ENCODE assay signal across 2 cellular contexts in the genomic region with DNA sequence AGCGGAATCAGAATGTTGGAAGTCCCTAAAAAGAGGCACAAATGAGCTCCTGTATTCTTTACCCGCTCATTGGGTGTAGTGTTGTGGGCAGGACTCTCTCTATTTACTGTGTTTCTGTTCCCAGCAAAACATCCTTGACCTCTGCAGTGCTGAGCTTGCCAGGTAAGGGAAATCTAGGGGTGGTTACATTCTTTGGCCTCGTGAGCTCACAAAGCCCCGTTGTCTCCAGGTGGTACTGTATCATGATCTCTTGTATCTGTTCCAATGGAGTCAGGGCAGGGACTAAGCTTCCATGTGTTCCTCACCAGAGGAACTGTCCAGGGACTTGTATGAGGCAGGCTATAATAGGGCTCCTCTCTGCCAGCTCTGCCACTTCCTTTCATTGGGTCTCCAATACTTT.
TF ChIP-seq lines count a peak whose summit lies in the region.

No MANE protein-coding gene starts in this region.

TF ChIP-seq in GM23338, 12 proteins besides CTCF, POLR2A, EP300 and RAD21 (continued from another document):
- TF ChIP-seq, protein P1, sequence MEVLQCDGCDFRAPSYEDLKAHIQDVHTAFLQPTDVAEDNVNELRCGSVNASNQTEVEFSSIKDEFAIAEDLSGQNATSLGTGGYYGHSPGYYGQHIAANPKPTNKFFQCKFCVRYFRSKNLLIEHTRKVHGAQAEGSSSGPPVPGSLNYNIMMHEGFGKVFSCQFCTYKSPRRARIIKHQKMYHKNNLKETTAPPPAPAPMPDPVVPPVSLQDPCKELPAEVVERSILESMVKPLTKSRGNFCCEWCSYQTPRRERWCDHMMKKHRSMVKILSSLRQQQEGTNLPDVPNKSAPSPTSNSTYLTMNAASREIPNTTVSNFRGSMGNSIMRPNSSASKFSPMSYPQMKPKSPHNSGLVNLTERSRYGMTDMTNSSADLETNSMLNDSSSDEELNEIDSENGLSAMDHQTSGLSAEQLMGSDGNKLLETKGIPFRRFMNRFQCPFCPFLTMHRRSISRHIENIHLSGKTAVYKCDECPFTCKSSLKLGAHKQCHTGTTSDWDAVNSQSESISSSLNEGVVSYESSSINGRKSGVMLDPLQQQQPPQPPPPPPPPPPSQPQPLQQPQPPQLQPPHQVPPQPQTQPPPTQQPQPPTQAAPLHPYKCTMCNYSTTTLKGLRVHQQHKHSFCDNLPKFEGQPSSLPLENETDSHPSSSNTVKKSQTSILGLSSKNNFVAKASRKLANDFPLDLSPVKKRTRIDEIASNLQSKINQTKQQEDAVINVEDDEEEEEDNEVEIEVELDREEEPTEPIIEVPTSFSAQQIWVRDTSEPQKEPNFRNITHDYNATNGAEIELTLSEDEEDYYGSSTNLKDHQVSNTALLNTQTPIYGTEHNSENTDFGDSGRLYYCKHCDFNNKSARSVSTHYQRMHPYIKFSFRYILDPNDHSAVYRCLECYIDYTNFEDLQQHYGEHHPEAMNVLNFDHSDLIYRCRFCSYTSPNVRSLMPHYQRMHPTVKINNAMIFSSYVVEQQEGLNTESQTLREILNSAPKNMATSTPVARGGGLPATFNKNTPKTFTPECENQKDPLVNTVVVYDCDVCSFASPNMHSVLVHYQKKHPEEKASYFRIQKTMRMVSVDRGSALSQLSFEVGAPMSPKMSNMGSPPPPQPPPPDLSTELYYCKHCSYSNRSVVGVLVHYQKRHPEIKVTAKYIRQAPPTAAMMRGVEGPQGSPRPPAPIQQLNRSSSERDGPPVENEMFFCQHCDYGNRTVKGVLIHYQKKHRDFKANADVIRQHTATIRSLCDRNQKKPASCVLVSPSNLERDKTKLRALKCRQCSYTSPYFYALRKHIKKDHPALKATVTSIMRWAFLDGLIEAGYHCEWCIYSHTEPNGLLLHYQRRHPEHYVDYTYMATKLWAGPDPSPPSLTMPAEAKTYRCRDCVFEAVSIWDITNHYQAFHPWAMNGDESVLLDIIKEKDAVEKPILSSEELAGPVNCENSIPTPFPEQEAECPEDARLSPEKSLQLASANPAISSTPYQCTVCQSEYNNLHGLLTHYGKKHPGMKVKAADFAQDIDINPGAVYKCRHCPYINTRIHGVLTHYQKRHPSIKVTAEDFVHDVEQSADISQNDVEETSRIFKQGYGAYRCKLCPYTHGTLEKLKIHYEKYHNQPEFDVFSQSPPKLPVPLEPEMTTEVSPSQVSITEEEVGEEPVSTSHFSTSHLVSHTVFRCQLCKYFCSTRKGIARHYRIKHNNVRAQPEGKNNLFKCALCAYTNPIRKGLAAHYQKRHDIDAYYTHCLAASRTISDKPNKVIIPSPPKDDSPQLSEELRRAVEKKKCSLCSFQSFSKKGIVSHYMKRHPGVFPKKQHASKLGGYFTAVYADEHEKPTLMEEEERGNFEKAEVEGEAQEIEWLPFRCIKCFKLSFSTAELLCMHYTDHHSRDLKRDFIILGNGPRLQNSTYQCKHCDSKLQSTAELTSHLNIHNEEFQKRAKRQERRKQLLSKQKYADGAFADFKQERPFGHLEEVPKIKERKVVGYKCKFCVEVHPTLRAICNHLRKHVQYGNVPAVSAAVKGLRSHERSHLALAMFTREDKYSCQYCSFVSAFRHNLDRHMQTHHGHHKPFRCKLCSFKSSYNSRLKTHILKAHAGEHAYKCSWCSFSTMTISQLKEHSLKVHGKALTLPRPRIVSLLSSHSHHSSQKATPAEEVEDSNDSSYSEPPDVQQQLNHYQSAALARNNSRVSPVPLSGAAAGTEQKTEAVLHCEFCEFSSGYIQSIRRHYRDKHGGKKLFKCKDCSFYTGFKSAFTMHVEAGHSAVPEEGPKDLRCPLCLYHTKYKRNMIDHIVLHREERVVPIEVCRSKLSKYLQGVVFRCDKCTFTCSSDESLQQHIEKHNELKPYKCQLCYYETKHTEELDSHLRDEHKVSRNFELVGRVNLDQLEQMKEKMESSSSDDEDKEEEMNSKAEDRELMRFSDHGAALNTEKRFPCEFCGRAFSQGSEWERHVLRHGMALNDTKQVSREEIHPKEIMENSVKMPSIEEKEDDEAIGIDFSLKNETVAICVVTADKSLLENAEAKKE (CRISPR knock-in tag; IDR thresholded peaks at IDR 0.05) = no peak
- no peak for TF ChIP-seq EZH2 (IDR thresholded peaks at IDR 0.05; ENCODE audit: low read depth, unreplicated experiment)

TF ChIP-seq in WTC11, 78 proteins besides CTCF, POLR2A, EP300 and RAD21 (continued from another document):
- TF ChIP-seq NFE2L1 (CRISPR knock-in tag; IDR thresholded peaks at IDR 0.05) (no peak), JAZF1 (CRISPR knock-in tag; IDR thresholded peaks at IDR 0.05) (no peak), ETV6 (CRISPR knock-in tag; IDR thresholded peaks at IDR 0.05) (no peak), PRRX2 (CRISPR knock-in tag; IDR thresholded peaks at IDR 0.05) (no peak), KAT7 (CRISPR knock-in tag; IDR thresholded peaks at IDR 0.05; ENCODE audit: borderline replicate concordance) (no peak), CREM (CRISPR knock-in tag; IDR thresholded peaks at IDR 0.05) (no peak), FOXK1 (CRISPR knock-in tag; IDR thresholded peaks at IDR 0.05) (no peak)
- TF ChIP-seq, protein P2, sequence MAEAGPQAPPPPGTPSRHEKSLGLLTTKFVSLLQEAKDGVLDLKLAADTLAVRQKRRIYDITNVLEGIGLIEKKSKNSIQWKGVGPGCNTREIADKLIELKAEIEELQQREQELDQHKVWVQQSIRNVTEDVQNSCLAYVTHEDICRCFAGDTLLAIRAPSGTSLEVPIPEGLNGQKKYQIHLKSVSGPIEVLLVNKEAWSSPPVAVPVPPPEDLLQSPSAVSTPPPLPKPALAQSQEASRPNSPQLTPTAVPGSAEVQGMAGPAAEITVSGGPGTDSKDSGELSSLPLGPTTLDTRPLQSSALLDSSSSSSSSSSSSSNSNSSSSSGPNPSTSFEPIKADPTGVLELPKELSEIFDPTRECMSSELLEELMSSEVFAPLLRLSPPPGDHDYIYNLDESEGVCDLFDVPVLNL (CRISPR knock-in tag; IDR thresholded peaks at IDR 0.05; ENCODE audit: borderline replicate concordance, low read depth) = no peak
- TF ChIP-seq, protein P3, sequence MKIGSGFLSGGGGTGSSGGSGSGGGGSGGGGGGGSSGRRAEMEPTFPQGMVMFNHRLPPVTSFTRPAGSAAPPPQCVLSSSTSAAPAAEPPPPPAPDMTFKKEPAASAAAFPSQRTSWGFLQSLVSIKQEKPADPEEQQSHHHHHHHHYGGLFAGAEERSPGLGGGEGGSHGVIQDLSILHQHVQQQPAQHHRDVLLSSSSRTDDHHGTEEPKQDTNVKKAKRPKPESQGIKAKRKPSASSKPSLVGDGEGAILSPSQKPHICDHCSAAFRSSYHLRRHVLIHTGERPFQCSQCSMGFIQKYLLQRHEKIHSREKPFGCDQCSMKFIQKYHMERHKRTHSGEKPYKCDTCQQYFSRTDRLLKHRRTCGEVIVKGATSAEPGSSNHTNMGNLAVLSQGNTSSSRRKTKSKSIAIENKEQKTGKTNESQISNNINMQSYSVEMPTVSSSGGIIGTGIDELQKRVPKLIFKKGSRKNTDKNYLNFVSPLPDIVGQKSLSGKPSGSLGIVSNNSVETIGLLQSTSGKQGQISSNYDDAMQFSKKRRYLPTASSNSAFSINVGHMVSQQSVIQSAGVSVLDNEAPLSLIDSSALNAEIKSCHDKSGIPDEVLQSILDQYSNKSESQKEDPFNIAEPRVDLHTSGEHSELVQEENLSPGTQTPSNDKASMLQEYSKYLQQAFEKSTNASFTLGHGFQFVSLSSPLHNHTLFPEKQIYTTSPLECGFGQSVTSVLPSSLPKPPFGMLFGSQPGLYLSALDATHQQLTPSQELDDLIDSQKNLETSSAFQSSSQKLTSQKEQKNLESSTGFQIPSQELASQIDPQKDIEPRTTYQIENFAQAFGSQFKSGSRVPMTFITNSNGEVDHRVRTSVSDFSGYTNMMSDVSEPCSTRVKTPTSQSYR (CRISPR knock-in tag; IDR thresholded peaks at IDR 0.05) = no peak
